Comparison of ENCODE assay signal across 1 cellular context in genomic region chr19:12792048-12792852, GRCh38.
TF ChIP-seq lines count a peak whose summit lies in the region.

No MANE protein-coding gene starts in this region.

TF ChIP-seq in GM12878, 131 proteins besides CTCF, POLR2A, EP300 and RAD21 (continued from another document and continues in another):
- TF ChIP-seq STAT3 (IDR thresholded peaks at IDR 0.05; ENCODE audit: low read depth, low read length) (no peak), BCL3 (IDR thresholded peaks at IDR 0.05; ENCODE audit: borderline replicate concordance, insufficient read depth, low read depth, low read length, poor library complexity, severe bottlenecking) (no peak), EZH2 (IDR thresholded peaks at IDR 0.05; ENCODE audit: borderline replicate concordance, control insufficient read depth, low read depth, low read length) (no peak), PRDM15 (CRISPR knock-in tag; IDR thresholded peaks at IDR 0.05) (no peak), TCF3 (IDR thresholded peaks at IDR 0.05; ENCODE audit: borderline replicate concordance, insufficient read depth, low read depth, low read length) (peak; percentile 68), NFIC (IDR thresholded peaks at IDR 0.05; ENCODE audit: low read depth, low read length) (no peak), MEF2B (IDR thresholded peaks at IDR 0.05; ENCODE audit: partially characterized antibody, poor library complexity, severe bottlenecking) (no peak), FOXK2 (IDR thresholded peaks at IDR 0.05) (no peak), EED (IDR thresholded peaks at IDR 0.05; ENCODE audit: low read depth) (no peak), CHD2 (IDR thresholded peaks at IDR 0.05; ENCODE audit: borderline replicate concordance, low read depth, low read length) (0 out of 2 replicates have a peak, but pooled peaks have one; percentile 10), TCF7 (IDR thresholded peaks at IDR 0.05; ENCODE audit: borderline replicate concordance) (no peak), ASH2L (IDR thresholded peaks at IDR 0.05; ENCODE audit: borderline replicate concordance, low read depth) (no peak), SMAD1 (IDR thresholded peaks at IDR 0.05; ENCODE audit: low read depth, partially characterized antibody) (no peak), SIX5 (IDR thresholded peaks at IDR 0.05; ENCODE audit: low read depth, low read length, severe bottlenecking) (no peak), SMARCA5 (IDR thresholded peaks at IDR 0.05) (peak; percentile 47; the same call in 1 of the 2 replicates), NKRF (conservative IDR thresholded peaks at IDR 0.05) (peak; percentile 56; the same call in 1 of the 2 replicates), BCL11A (IDR thresholded peaks at IDR 0.05; ENCODE audit: low read depth, low read length) (no peak), HDAC2 (IDR thresholded peaks at IDR 0.05) (no peak), TBL1XR1 (IDR thresholded peaks at IDR 0.05; ENCODE audit: low read depth, low read length) (no peak), RBBP5 (conservative IDR thresholded peaks at IDR 0.05) (no peak), SUZ12 (IDR thresholded peaks at IDR 0.05; ENCODE audit: unreplicated experiment) (no peak), TAF1 (IDR thresholded peaks at IDR 0.05; ENCODE audit: borderline replicate concordance, low read depth, low read length) (peak; percentile 7; the same call in 1 of the 2 replicates), TARDBP (IDR thresholded peaks at IDR 0.05; ENCODE audit: borderline replicate concordance) (no peak), SMC3 (IDR thresholded peaks at IDR 0.05; ENCODE audit: borderline replicate concordance, low read length) (no peak), SPI1 (IDR thresholded peaks at IDR 0.05; ENCODE audit: borderline replicate concordance, insufficient read depth, low read depth, low read length) (peak; percentile 40; the same call in 1 of the 2 replicates), NFYA (IDR thresholded peaks at IDR 0.05; ENCODE audit: borderline replicate concordance, low read depth, low read length) (no peak), CBX5 (IDR thresholded peaks at IDR 0.05; ENCODE audit: low read depth) (no peak), JUND (IDR thresholded peaks at IDR 0.05; ENCODE audit: low read depth, low read length) (no peak), SKIL (IDR thresholded peaks at IDR 0.05; ENCODE audit: low read depth, poor library complexity, severe bottlenecking) (no peak), MTA2 (IDR thresholded peaks at IDR 0.05; ENCODE audit: low read depth) (no peak), BRCA1 (IDR thresholded peaks at IDR 0.05; ENCODE audit: low read depth, low read length) (no peak), WRNIP1 (IDR thresholded peaks at IDR 0.05; ENCODE audit: borderline replicate concordance, low read depth, low read length) (no peak), IRF4 (IDR thresholded peaks at IDR 0.05; ENCODE audit: low read depth, low read length) (no peak), SRF (IDR thresholded peaks at IDR 0.05; ENCODE audit: low read depth in 2 of 2, low read length in 2 of 2) (no peak), BHLHE40 (IDR thresholded peaks at IDR 0.05; ENCODE audit: borderline replicate concordance in 1 of 2, low read depth in 2 of 2, low read length in 1 of 2) (peak in 1 of 2 experiments; percentile 39; a peak in 1 of 4 replicates), SREBF2 (IDR thresholded peaks at IDR 0.05; ENCODE audit: low read length) (no peak), BACH1 (IDR thresholded peaks at IDR 0.05; ENCODE audit: borderline replicate concordance) (peak; percentile 54; the same call in 1 of the 2 replicates), ZBTB33 (IDR thresholded peaks at IDR 0.05) (no peak), MYB (IDR thresholded peaks at IDR 0.05; ENCODE audit: borderline replicate concordance, low read depth, low read length) (no peak), NR2C2 (IDR thresholded peaks at IDR 0.05; ENCODE audit: borderline replicate concordance, control insufficient read depth, insufficient read length, low read depth) (no peak), CEBPB (IDR thresholded peaks at IDR 0.05; ENCODE audit: borderline replicate concordance in 1 of 2, low read depth in 2 of 2, low read length in 2 of 2) (no peak), ATF3 (IDR thresholded peaks at IDR 0.05; ENCODE audit: borderline replicate concordance, extremely low read depth, low read depth, low read length) (no peak), GABPA (IDR thresholded peaks at IDR 0.05; ENCODE audit: low read depth) (no peak), SMAD5 (IDR thresholded peaks at IDR 0.05; ENCODE audit: low read depth) (no peak; the same call in 1 of the 2 replicates), PAX5 (IDR thresholded peaks at IDR 0.05; ENCODE audit: borderline replicate concordance, low read depth, low read length) (peak; percentile 39; the same call in 1 of the 2 replicates), MTA3 (IDR thresholded peaks at IDR 0.05; ENCODE audit: borderline replicate concordance, low read length) (no peak), ATF2 (IDR thresholded peaks at IDR 0.05; ENCODE audit: low read length) (no peak), CUX1 (IDR thresholded peaks at IDR 0.05; ENCODE audit: insufficient replicate concordance, low read depth, low read length) (no peak), NFXL1 (IDR thresholded peaks at IDR 0.05; ENCODE audit: borderline replicate concordance) (no peak)
